In genomic region chr15:66070220-66070934, GRCh38 we compare ENCODE assay signal across 24 cellular contexts.
A peak's percentile ranks its signal among the peaks of the same experiment; 100 is the strongest.
DNase-seq lines count a peak whose midpoint lies in the region; TF ChIP-seq lines count a peak whose summit lies in the region.
"Had no signal": no experiment of that assay in that cellular context is flagged by ENCODE, and none has a peak within 500 bp of the region (broad histone marks: within the 10 kb centered on the region; RNA-seq: fewer than 3 reads in every experiment).

No MANE protein-coding gene starts in this region.

- DNase-seq in NCI-H82 (lab: John Stamatoyannopoulos, UW) (peak; percentile 43), NCI-H82 treated with DMSO at 0.1 percent for 48 hours (lab: John Stamatoyannopoulos, UW; ENCODE audit: unreplicated experiment) (no peak), chondrocyte (ENCODE audit: low spot score) (peak; percentile 18), mesenteric fat pad (ENCODE audit: low spot score) (peak; percentile 5), NOMO-1 treated with DMSO at 0.1 percent for 48 hours (lab: John Stamatoyannopoulos, UW; ENCODE audit: unreplicated experiment) (no peak), NCI-H226 (no peak)
- DNase-seq in activated naive CD4-positive, alpha-beta T cell treated with Interleukin-2 at 50 U/mL for 16 hours: no peak
- no peak for DNase-seq in activated CD4-positive, alpha-beta T cell treated with anti-CD3 and anti-CD28 coated beads, Interleukin-2, amount 10 ng/mL, durations not matched to agents 7 days and 5 days
- DNase-seq: 8988T, ACHN, BE2C, DMS153, GOT3, HCEC 1CT, Kasumi-1, NCI-H1105 treated with DMSO at 0.1 percent for 48 hours, NCI-H146, NCI-H1930, NCI-H2107, NCI-H446, NCI-H524 treated with DMSO at 0.1 percent for 48 hours, NCI-H774, SIG-M5, SW 1271 had no signal

- H3K9me3 Mint-ChIP-seq in chondrocyte (ENCODE audit: low read depth): no peaks in the 10 kb centered on the region
- no peaks in the 10 kb centered on the region for H3K9me3 Mint-ChIP-seq in activated CD4-positive, alpha-beta T cell treated with anti-CD3 and anti-CD28 coated beads, Interleukin-2, amount 10 ng/mL, durations not matched to agents 7 days and 5 days

- POLR2A ChIA-PET in activated CD4-positive, alpha-beta T cell treated with anti-CD3 and anti-CD28 coated beads, Interleukin-2, amount 10 ng/mL, durations not matched to agents 7 days and 5 days (lab: Charles Lee): no interaction called here

- peaks cover 27% of the 10 kb centered on the region for H3K4me1 Mint-ChIP-seq in chondrocyte (ENCODE audit: low read depth)
- no peaks in the 10 kb centered on the region for H3K4me1 Mint-ChIP-seq in activated CD4-positive, alpha-beta T cell treated with anti-CD3 and anti-CD28 coated beads, Interleukin-2, amount 10 ng/mL, durations not matched to agents 7 days and 5 days

- CTCF ChIA-PET in activated CD4-positive, alpha-beta T cell treated with anti-CD3 and anti-CD28 coated beads, Interleukin-2, amount 10 ng/mL, durations not matched to agents 7 days and 5 days (lab: Charles Lee): interaction anchor here (0.9 to 1.0 kb wide), 2 partner anchors 8 to 48 kb away, joined by 3 read pairs; no protein-coding TSS in a partner anchor

- TF ChIP-seq CTCF in chondrocyte (IDR thresholded peaks at IDR 0.05): no peak

- no peaks in the 10 kb centered on the region for H3K36me3 Mint-ChIP-seq in chondrocyte (ENCODE audit: low read depth)
- no peaks in the 10 kb centered on the region for H3K36me3 Mint-ChIP-seq in activated CD4-positive, alpha-beta T cell treated with anti-CD3 and anti-CD28 coated beads, Interleukin-2, amount 10 ng/mL, durations not matched to agents 7 days and 5 days (ENCODE audit: low read depth)

- no peak overlapping the region for H3K4me3 Mint-ChIP-seq in chondrocyte (ENCODE audit: unreplicated experiment)
- H3K4me3 Mint-ChIP-seq in activated CD4-positive, alpha-beta T cell treated with anti-CD3 and anti-CD28 coated beads, Interleukin-2, amount 10 ng/mL, durations not matched to agents 7 days and 5 days: no peak overlapping the region

- no peak overlapping the region for H3K27ac Mint-ChIP-seq in chondrocyte (ENCODE audit: unreplicated experiment)
- no peak overlapping the region for H3K27ac Mint-ChIP-seq in activated CD4-positive, alpha-beta T cell treated with anti-CD3 and anti-CD28 coated beads, Interleukin-2, amount 10 ng/mL, durations not matched to agents 7 days and 5 days

- H3K27me3 Mint-ChIP-seq in chondrocyte (ENCODE audit: low read depth): peaks cover 11% of the 10 kb centered on the region
- H3K27me3 Mint-ChIP-seq in activated CD4-positive, alpha-beta T cell treated with anti-CD3 and anti-CD28 coated beads, Interleukin-2, amount 10 ng/mL, durations not matched to agents 7 days and 5 days: peaks cover 13% of the 10 kb centered on the region

Comparison
In these comparisons a context has a peak if more than half of its experiments do, and no peak if none do; other contexts are left out.
1. DNase-seq: peak in NCI-H82 (single experiment), chondrocyte (single experiment) and mesenteric fat pad (single experiment); none in NCI-H82 treated with DMSO at 0.1 percent for 48 hours (single experiment), activated naive CD4-positive, alpha-beta T cell treated with Interleukin-2 at 50 U/mL for 16 hours (single experiment), activated CD4-positive, alpha-beta T cell treated with anti-CD3 and anti-CD28 coated beads, Interleukin-2, amount 10 ng/mL, durations not matched to agents 7 days and 5 days (single experiment), NOMO-1 treated with DMSO at 0.1 percent for 48 hours (single experiment) and NCI-H226 (single experiment).